Comparison of ENCODE assay signal across 8 cellular contexts in genomic region chr1:155218854-155219591, GRCh38. TPM values are rescaled to one million over a fixed set of nuclear protein-coding genes. Genes with fewer than 3 reads are reported as not detected.
DNase-seq lines count a peak whose midpoint lies in the region; TF ChIP-seq lines count a peak whose summit lies in the region.

No MANE protein-coding gene starts in this region.

- intact Hi-C loops in left ventricle myocardium inferior (cut with micrococcal nuclease), result no loop called here

- peak overlapping the region; percentile 5 for H3K4me3 ChIP-seq in left ventricle myocardium inferior

- H3K27ac ChIP-seq in left ventricle myocardium inferior (replicated peaks), result no peak overlapping the region

- TF ChIP-seq CTCF in left ventricle myocardium inferior (IDR thresholded peaks at IDR 0.05; ENCODE audit: borderline replicate concordance) (no peak), chondrocyte (IDR thresholded peaks at IDR 0.05) (no peak)

- no peaks in the 10 kb centered on the region for H3K27me3 ChIP-seq in left ventricle myocardium inferior (ENCODE audit: low read depth)

- no peaks in the 10 kb centered on the region for H3K36me3 ChIP-seq in left ventricle myocardium inferior

- H3K4me1 ChIP-seq in left ventricle myocardium inferior, result no peaks in the 10 kb centered on the region

- H3K27ac Mint-ChIP-seq in chondrocyte (ENCODE audit: unreplicated experiment), result no peak overlapping the region

- DNase-seq in SIG-M5 treated with dmso at 0.1 percent for 504 hours (lab: John Stamatoyannopoulos, UW; ENCODE audit: unreplicated experiment) (peak; percentile 56), SIG-M5 (lab: John Stamatoyannopoulos, UW) (no peak), NCI-H2107 (lab: John Stamatoyannopoulos, UW) (peak; percentile 47), amniotic epithelial cell (ENCODE audit: low read depth) (peak; percentile 74), left ventricle myocardium inferior (no peak), renal cortical epithelial cell (ENCODE audit: low read depth) (peak; percentile 46), islet precursor cell (no peak), chondrocyte (ENCODE audit: low spot score) (no peak)

- H3K4me3 Mint-ChIP-seq in chondrocyte (ENCODE audit: unreplicated experiment), result no peak overlapping the region

- no peaks in the 10 kb centered on the region for H3K9me3 Mint-ChIP-seq in chondrocyte (ENCODE audit: low read depth)

- H3K4me1 Mint-ChIP-seq in chondrocyte (ENCODE audit: low read depth), result peaks cover 8% of the 10 kb centered on the region

- no peaks in the 10 kb centered on the region for H3K9me3 ChIP-seq in left ventricle myocardium inferior (replicated peaks)

- no peaks in the 10 kb centered on the region for H3K27me3 Mint-ChIP-seq in chondrocyte (ENCODE audit: low read depth)

- peaks cover 2% of the 10 kb centered on the region for H3K36me3 Mint-ChIP-seq in chondrocyte (ENCODE audit: low read depth)

RNA-seq across cellular contexts. Expression of gene MTX1, which starts 10.5 kb away (rescaled TPM):
- total RNA-seq in left ventricle myocardium inferior, result 18.0 TPM
- total RNA-seq in renal cortical epithelial cell, result 36.8 and 72.8 TPM in 2 replicates
- 28.2 to 49.1 TPM (median 29.8 TPM) in 3 replicates for total RNA-seq in chondrocyte

RNA-seq across cellular contexts. Expression of gene THBS3, which starts 11.3 kb away (rescaled TPM):
- 7.2 TPM for total RNA-seq in left ventricle myocardium inferior
- 21.7 and 52.9 TPM in 2 replicates for total RNA-seq in renal cortical epithelial cell
- 112 to 127 TPM (median 118 TPM) in 3 replicates for total RNA-seq in chondrocyte

RNA-seq across cellular contexts. Expression of gene ENTREP3, which starts 36.3 kb away (rescaled TPM):
- total RNA-seq in left ventricle myocardium inferior (13.9 TPM), renal cortical epithelial cell (5.6 and 10.2 TPM in 2 replicates), chondrocyte (34.0 to 42.8 TPM (median 42.8 TPM) in 3 replicates)

RNA-seq across cellular contexts. Expression of gene SCAMP3, which starts 43.1 kb away (rescaled TPM):
- total RNA-seq in left ventricle myocardium inferior (57.1 TPM), renal cortical epithelial cell (23.6 and 42.1 TPM in 2 replicates), chondrocyte (68.3 to 77.1 TPM (median 71.4 TPM) in 3 replicates)

RNA-seq across cellular contexts. Expression of gene TRIM46, which starts 45.4 kb away (rescaled TPM):
- total RNA-seq in left ventricle myocardium inferior (0.11 TPM), renal cortical epithelial cell (2.6 and 5.9 TPM in 2 replicates), chondrocyte (9.6 to 10.7 TPM (median 9.7 TPM) in 3 replicates)

Comparison
In these comparisons a context has a peak if more than half of its experiments do, and no peak if none do; other contexts are left out.
1. DNase-seq: peak in SIG-M5 treated with dmso at 0.1 percent for 504 hours (single experiment), NCI-H2107 (single experiment), amniotic epithelial cell (single experiment) and renal cortical epithelial cell (single experiment); none in SIG-M5 (single experiment), left ventricle myocardium inferior (single experiment), islet precursor cell (single experiment) and chondrocyte (single experiment).